Comparison of ENCODE assay signal across 7 cellular contexts in the genomic region with DNA sequence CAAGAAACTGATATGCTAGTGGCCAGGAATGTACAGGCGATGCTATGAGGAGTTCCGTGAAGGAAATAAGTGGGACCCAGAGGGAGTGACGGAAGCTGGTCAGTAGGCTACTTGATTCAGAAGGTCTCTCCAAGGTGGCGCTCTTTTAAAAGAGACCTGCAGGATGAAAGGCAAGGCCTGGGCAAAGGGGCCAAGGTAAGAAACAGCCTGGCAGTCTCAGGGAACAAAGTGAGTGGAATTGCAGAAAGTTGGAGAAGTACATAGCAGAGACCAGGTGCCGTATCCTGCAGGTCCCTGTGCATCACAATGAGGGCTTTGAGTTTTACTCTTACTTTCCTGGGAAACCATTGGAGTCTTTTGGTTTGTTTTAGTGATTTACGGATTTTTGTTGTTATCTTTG.
"Had no signal": no experiment of that assay in that cellular context is flagged by ENCODE, and none has a peak within 500 bp of the region (broad histone marks: within the 10 kb centered on the region; RNA-seq: fewer than 3 reads in every experiment).

No MANE protein-coding gene starts in this region.

- H3K4me1 ChIP-seq: HAP-1 had no signal

- H3K9me3 ChIP-seq: HAP-1 had no signal

- H3K4me3 ChIP-seq: GM23248, HAP-1, K562 had no signal

- H3K27ac ChIP-seq: GM23248 had no signal

- ATAC-seq: HCT116, K562 had no signal

- H3K36me3 ChIP-seq: HAP-1 had no signal

- H2AFZ ChIP-seq: GM23248 had no signal

- DNase-seq: GM23248, H7, IMR-90, KG1 had no signal
